In the genomic region with DNA sequence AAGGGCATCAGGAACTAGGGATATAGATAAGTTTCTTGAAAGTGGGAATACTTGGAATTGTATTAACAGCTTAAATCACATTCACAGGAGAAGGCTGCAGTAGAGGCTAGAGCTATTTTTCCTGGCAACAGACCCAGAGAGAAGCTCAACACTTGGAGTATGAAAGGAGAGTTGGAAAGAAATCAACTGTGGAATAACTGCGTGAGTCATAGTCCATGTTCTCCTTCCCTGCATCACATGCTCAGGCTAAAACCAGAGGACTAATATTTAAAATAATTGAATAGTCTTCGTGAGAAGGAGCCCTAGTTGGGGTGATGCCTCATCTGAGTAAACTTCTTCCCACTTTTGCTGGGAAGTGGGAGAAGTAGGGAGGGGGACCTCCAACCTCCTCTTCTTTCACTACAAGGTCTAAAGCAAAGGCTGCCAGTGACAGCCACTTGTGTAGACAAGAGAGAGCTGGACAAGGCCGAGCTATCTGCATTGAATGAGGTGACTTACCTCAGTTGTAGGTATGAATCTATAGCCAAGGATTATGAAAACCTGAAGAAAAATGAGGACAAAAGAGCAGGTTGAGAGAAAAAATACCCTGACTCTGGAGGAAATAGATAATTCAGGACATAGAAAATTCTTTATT, we compare ENCODE assay signal across 10 cellular contexts. TPM values are rescaled to one million over a fixed set of nuclear protein-coding genes. Genes with fewer than 3 reads are reported as not detected.
DNase-seq lines count a peak whose midpoint lies in the region; ATAC-seq and TF ChIP-seq lines count a peak whose summit lies in the region.
"Had no signal": no experiment of that assay in that cellular context is flagged by ENCODE, and none has a peak within 500 bp of the region (broad histone marks: within the 10 kb centered on the region; RNA-seq: fewer than 3 reads in every experiment).

No MANE protein-coding gene starts in this region.

- no peak overlapping the region for H3K4me3 ChIP-seq in CD8-positive, alpha-beta T cell (ENCODE audit: low read depth, low read length)
- peak overlapping the region; percentile 17 for H3K4me3 ChIP-seq in adipocyte (ENCODE audit: low read length)
- H3K4me3 ChIP-seq: skin epidermis had no signal

- peak overlapping the region; percentile 19 for H3K27ac Mint-ChIP-seq in CD8-positive, alpha-beta T cell
- H3K27ac Mint-ChIP-seq in activated T-helper 2 cell treated with anti-CD3 and anti-CD28 coated beads, Interferon-gamma antibody, Interleukin-2, Interleukin-4, amounts not matched to agents 10 μg/mL and 5 μg/mL and 100 μg/mL, durations not matched to agents 14 hours and 24 hours and 36 hours: no peak overlapping the region

- H3K27me3 ChIP-seq in CD8-positive, alpha-beta T cell (ENCODE audit: insufficient read depth, low read length): no peaks in the 10 kb centered on the region
- H3K27me3 ChIP-seq in adipocyte (replicated peaks; ENCODE audit: control insufficient read depth, insufficient read depth, low read length) (no peaks in the 10 kb centered on the region), foreskin keratinocyte (no peaks in the 10 kb centered on the region)

- peaks cover 23% of the 10 kb centered on the region for H3K4me1 Mint-ChIP-seq in CD8-positive, alpha-beta T cell (ENCODE audit: low read depth)
- peaks cover 5% of the 10 kb centered on the region for H3K4me1 Mint-ChIP-seq in activated T-helper 2 cell treated with anti-CD3 and anti-CD28 coated beads, Interferon-gamma antibody, Interleukin-2, Interleukin-4, amounts not matched to agents 10 μg/mL and 5 μg/mL and 100 μg/mL, durations not matched to agents 14 hours and 24 hours and 36 hours (ENCODE audit: low read depth)

- intact Hi-C loops in CD8-positive, alpha-beta T cell (cut with DNase I, micrococcal nuclease): no loop called here
- intact Hi-C loops in activated T-helper 2 cell treated with anti-CD3 and anti-CD28 coated beads, Interferon-gamma antibody, Interleukin-2, Interleukin-4, amounts not matched to agents 10 μg/mL and 5 μg/mL and 100 μg/mL, durations not matched to agents 14 hours and 24 hours and 36 hours (cut with micrococcal nuclease): no loop called here

- no peaks in the 10 kb centered on the region for H3K9me3 Mint-ChIP-seq in CD8-positive, alpha-beta T cell
- no peaks in the 10 kb centered on the region for H3K9me3 Mint-ChIP-seq in activated T-helper 2 cell treated with anti-CD3 and anti-CD28 coated beads, Interferon-gamma antibody, Interleukin-2, Interleukin-4, amounts not matched to agents 10 μg/mL and 5 μg/mL and 100 μg/mL, durations not matched to agents 14 hours and 24 hours and 36 hours
- H3K9me3 Mint-ChIP-seq: activated T-cell treated with anti-CD3 and anti-CD28 coated beads, Interleukin-2, amount 50 U/mL, for 72 hours had no signal

- no peak for ATAC-seq in CD8-positive, alpha-beta T cell
- peak; percentile 74 for ATAC-seq in foreskin keratinocyte
- ATAC-seq in HG03442 (IDR thresholded peaks at IDR 0.05; ENCODE audit: unreplicated experiment): no peak
- ATAC-seq: activated T-cell treated with anti-CD3 and anti-CD28 coated beads, Interleukin-2, amount 50 U/mL, for 72 hours had no signal

- H3K9ac ChIP-seq in adipocyte (ENCODE audit: low read length): peak overlapping the region; percentile 22

- no peaks in the 10 kb centered on the region for H3K27me3 Mint-ChIP-seq in CD8-positive, alpha-beta T cell (ENCODE audit: low read depth)
- peaks cover 16% of the 10 kb centered on the region for H3K27me3 Mint-ChIP-seq in activated T-helper 2 cell treated with anti-CD3 and anti-CD28 coated beads, Interferon-gamma antibody, Interleukin-2, Interleukin-4, amounts not matched to agents 10 μg/mL and 5 μg/mL and 100 μg/mL, durations not matched to agents 14 hours and 24 hours and 36 hours (ENCODE audit: low read depth)

- peaks cover 35% of the 10 kb centered on the region for H3K36me3 Mint-ChIP-seq in CD8-positive, alpha-beta T cell
- H3K36me3 Mint-ChIP-seq in activated T-helper 2 cell treated with anti-CD3 and anti-CD28 coated beads, Interferon-gamma antibody, Interleukin-2, Interleukin-4, amounts not matched to agents 10 μg/mL and 5 μg/mL and 100 μg/mL, durations not matched to agents 14 hours and 24 hours and 36 hours (ENCODE audit: low read depth): no peaks in the 10 kb centered on the region

- POLR2A ChIA-PET in CD8-positive, alpha-beta T cell (lab: Charles Lee): no interaction called here

- no peak for DNase-seq in CD8-positive, alpha-beta T cell
- DNase-seq in adipocyte (ENCODE audit: low read depth): peak; percentile 94
- DNase-seq in foreskin keratinocyte: peak; percentile 63 to 83
- peak; percentile 34 for DNase-seq in pons (ENCODE audit: low spot score)
- no peak for DNase-seq in stimulated activated CD4-positive, alpha-beta T cell treated with anti-CD3 and anti-CD28 coated beads, Interleukin-4, amount 100 ng/mL, for 4 hours
- no peak for DNase-seq in NCI-H2171 (lab: John Stamatoyannopoulos, UW)
- no peak for DNase-seq in activated T-helper 2 cell treated with anti-CD3 and anti-CD28 coated beads, Interferon-gamma antibody, Interleukin-2, Interleukin-4, amounts not matched to agents 10 μg/mL and 5 μg/mL and 100 μg/mL, durations not matched to agents 14 hours and 24 hours and 36 hours (ENCODE audit: low spot score)
- DNase-seq: activated T-cell treated with anti-CD3 and anti-CD28 coated beads, Interleukin-2, amount 50 U/mL, for 72 hours had no signal

- no peaks in the 10 kb centered on the region for H3K9me3 ChIP-seq in CD8-positive, alpha-beta T cell (ENCODE audit: low read length)
- H3K9me3 ChIP-seq in adipocyte (ENCODE audit: control insufficient read depth, low read length): no peaks in the 10 kb centered on the region

- CTCF ChIA-PET in CD8-positive, alpha-beta T cell (lab: Charles Lee): no interaction called here

- H3K4me1 ChIP-seq in CD8-positive, alpha-beta T cell (ENCODE audit: insufficient read depth, low read length): peaks cover 9% of the 10 kb centered on the region
- H3K4me1 ChIP-seq in adipocyte (ENCODE audit: control insufficient read depth, insufficient read depth, low read length) (peaks cover 34% of the 10 kb centered on the region), foreskin keratinocyte (peaks cover 34% of the 10 kb centered on the region)

- no peaks in the 10 kb centered on the region for H3K36me3 ChIP-seq in CD8-positive, alpha-beta T cell (ENCODE audit: insufficient read depth, low read length)
- no peaks in the 10 kb centered on the region for H3K36me3 ChIP-seq in adipocyte (ENCODE audit: control insufficient read depth, insufficient read depth, low read length, severe bottlenecking)

- no peak for TF ChIP-seq CTCF in CD8-positive, alpha-beta T cell (IDR thresholded peaks at IDR 0.05)
- no peak for TF ChIP-seq CTCF in foreskin keratinocyte (conservative IDR thresholded peaks at IDR 0.05)

- H3K4me3 Mint-ChIP-seq in CD8-positive, alpha-beta T cell: no peak overlapping the region
- no peak overlapping the region for H3K4me3 Mint-ChIP-seq in activated T-helper 2 cell treated with anti-CD3 and anti-CD28 coated beads, Interferon-gamma antibody, Interleukin-2, Interleukin-4, amounts not matched to agents 10 μg/mL and 5 μg/mL and 100 μg/mL, durations not matched to agents 14 hours and 24 hours and 36 hours (ENCODE audit: low read depth)
- H3K4me3 Mint-ChIP-seq: activated T-cell treated with anti-CD3 and anti-CD28 coated beads, Interleukin-2, amount 50 U/mL, for 72 hours had no signal

- no peak overlapping the region for H3K27ac ChIP-seq in CD8-positive, alpha-beta T cell (ENCODE audit: low read depth, low read length)
- peak overlapping the region; percentile 58 for H3K27ac ChIP-seq in foreskin keratinocyte

RNA-seq across cellular contexts. Expression of a gene that starts 32.7 kb away (rescaled TPM):
- total RNA-seq in CD8-positive, alpha-beta T cell: 100 to 1,000 TPM; 118 to 122 TPM
- total RNA-seq in foreskin keratinocyte: 18.3 and 20.5 TPM in 2 replicates
- 5.9 and 7.7 TPM in 2 replicates for polyA plus RNA-seq in foreskin keratinocyte
- total RNA-seq in activated T-helper 2 cell treated with anti-CD3 and anti-CD28 coated beads, Interferon-gamma antibody, Interleukin-2, Interleukin-4, amounts not matched to agents 10 μg/mL and 5 μg/mL and 100 μg/mL, durations not matched to agents 14 hours and 24 hours and 36 hours: 19.7 and 20.6 TPM in 2 replicates

Comparison
In these comparisons a context has a peak if more than half of its experiments do, and no peak if none do; other contexts are left out.
1. DNase-seq: peak in adipocyte (single experiment), foreskin keratinocyte (2 of 2) and pons (single experiment); none in CD8-positive, alpha-beta T cell (0 of 7), stimulated activated CD4-positive, alpha-beta T cell treated with anti-CD3 and anti-CD28 coated beads, Interleukin-4, amount 100 ng/mL, for 4 hours (0 of 2), NCI-H2171 (single experiment) and activated T-helper 2 cell treated with anti-CD3 and anti-CD28 coated beads, Interferon-gamma antibody, Interleukin-2, Interleukin-4, amounts not matched to agents 10 μg/mL and 5 μg/mL and 100 μg/mL, durations not matched to agents 14 hours and 24 hours and 36 hours (single experiment).